26 cellular contexts compared by ENCODE assay signal in the genomic region with DNA sequence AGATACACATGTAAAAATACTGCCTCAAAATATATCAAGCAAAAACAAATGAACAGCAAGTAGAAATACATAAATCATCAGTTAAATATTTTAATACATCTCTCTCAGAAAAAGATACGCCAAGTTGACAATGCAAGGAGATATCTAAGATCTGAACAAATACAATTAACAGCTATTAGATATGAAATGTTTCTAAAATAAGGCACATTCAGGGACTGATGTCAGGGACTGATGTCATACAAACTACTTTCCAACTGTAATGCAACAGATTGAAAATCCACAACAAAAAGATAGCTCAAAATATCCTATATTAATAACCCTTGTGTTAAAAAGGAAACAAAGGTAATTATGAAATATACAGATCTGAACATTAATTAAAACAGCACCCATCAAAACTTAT.
"Had no signal": no experiment of that assay in that cellular context is flagged by ENCODE, and none has a peak within 500 bp of the region (broad histone marks: within the 10 kb centered on the region; RNA-seq: fewer than 3 reads in every experiment).

No MANE protein-coding gene starts in this region.

- H3K4me3 ChIP-seq: dorsolateral prefrontal cortex, hepatocyte, lower lobe of right lung, spleen, transverse colon had no signal

- H3K27ac ChIP-seq: dorsolateral prefrontal cortex, epithelial cell of prostate, hepatocyte, lower lobe of right lung, spleen, transverse colon had no signal

- H3K27me3 Mint-ChIP-seq: activated B cell treated with CpG ODN at 0.5 μM for 24 hours; activated CD4-positive, alpha-beta memory T cell treated with anti-CD3 and anti-CD28 coated beads, Interleukin-2, amount 10 ng/mL, durations not matched to agents 7 days and 5 days; activated naive CD8-positive, alpha-beta T cell treated with anti-CD3 and anti-CD28 coated beads, Interleukin-2, amount 50 U/mL, for 24 hours; brain; stimulated activated naive CD8-positive, alpha-beta T cell treated with anti-CD3 and anti-CD28 coated beads, Interleukin-15, Interleukin-2, amounts not matched to agents 100 ng/mL and 50 ng/mL, for 24 hours had no signal

- ATAC-seq: activated naive CD8-positive, alpha-beta T cell treated with anti-CD3 and anti-CD28 coated beads, Interleukin-2, amount 50 U/mL, for 24 hours; activated T-cell treated with anti-CD3 and anti-CD28 coated beads, Interleukin-2, amount 50 U/mL, for 4 hours; left colon; lower lobe of right lung had no signal

- DNase-seq: activated B cell treated with CpG ODN at 0.5 μM for 24 hours; activated CD4-positive, alpha-beta memory T cell treated with anti-CD3 and anti-CD28 coated beads, Interleukin-2, amount 10 ng/mL, durations not matched to agents 7 days and 5 days; activated CD4-positive, alpha-beta T cell treated with anti-CD3 and anti-CD28 coated beads for 4 hours; activated CD8-positive, alpha-beta memory T cell treated with anti-CD3 and anti-CD28 coated beads, Interleukin-2, amount 50 U/mL, for 4 hours; activated gamma-delta T cell; activated naive CD8-positive, alpha-beta T cell treated with anti-CD3 and anti-CD28 coated beads, Interleukin-2, amount 50 U/mL, for 24 hours; activated T-cell treated with anti-CD3 and anti-CD28 coated beads, Interleukin-2, amount 50 U/mL, for 4 hours; anterior cingulate cortex; caudate nucleus; dorsolateral prefrontal cortex; endodermal cell; foreskin fibroblast; islet precursor cell; left colon; lower lobe of right lung; nephron progenitor cell; nucleus accumbens; posterior cingulate gyrus; retina; spleen; stimulated activated CD8-positive, alpha-beta memory T cell treated with anti-CD3 and anti-CD28 coated beads, Interleukin-4, amount 100 ng/mL, for 48 hours; transverse colon had no signal

- H3K9me3 Mint-ChIP-seq: activated B cell treated with CpG ODN at 0.5 μM for 24 hours; activated CD4-positive, alpha-beta memory T cell treated with anti-CD3 and anti-CD28 coated beads, Interleukin-2, amount 10 ng/mL, durations not matched to agents 7 days and 5 days; activated T-cell treated with anti-CD3 and anti-CD28 coated beads, Interleukin-2, amount 50 U/mL, for 4 hours had no signal

- H3K27me3 ChIP-seq: dorsolateral prefrontal cortex, hepatocyte, spleen, transverse colon had no signal

- H3K4me3 Mint-ChIP-seq: activated B cell treated with CpG ODN at 0.5 μM for 24 hours; activated CD4-positive, alpha-beta memory T cell treated with anti-CD3 and anti-CD28 coated beads, Interleukin-2, amount 10 ng/mL, durations not matched to agents 7 days and 5 days; activated naive CD8-positive, alpha-beta T cell treated with anti-CD3 and anti-CD28 coated beads, Interleukin-2, amount 50 U/mL, for 24 hours; activated T-cell treated with anti-CD3 and anti-CD28 coated beads, Interleukin-2, amount 50 U/mL, for 4 hours; brain; endodermal cell; nephron progenitor cell; stimulated activated naive CD8-positive, alpha-beta T cell treated with anti-CD3 and anti-CD28 coated beads, Interleukin-15, Interleukin-2, amounts not matched to agents 100 ng/mL and 50 ng/mL, for 24 hours had no signal

- H3K4me1 Mint-ChIP-seq: endodermal cell, nephron progenitor cell had no signal

- H3K36me3 ChIP-seq: lower lobe of right lung, transverse colon had no signal

- H3K9me3 ChIP-seq: lower lobe of right lung, spleen, transverse colon had no signal

- H3K4me1 ChIP-seq: lower lobe of right lung, transverse colon had no signal

- H3K27ac Mint-ChIP-seq: activated B cell treated with CpG ODN at 0.5 μM for 24 hours; activated CD4-positive, alpha-beta memory T cell treated with anti-CD3 and anti-CD28 coated beads, Interleukin-2, amount 10 ng/mL, durations not matched to agents 7 days and 5 days; activated naive CD8-positive, alpha-beta T cell treated with anti-CD3 and anti-CD28 coated beads, Interleukin-2, amount 50 U/mL, for 24 hours; brain; endodermal cell; nephron progenitor cell; stimulated activated naive CD8-positive, alpha-beta T cell treated with anti-CD3 and anti-CD28 coated beads, Interleukin-15, Interleukin-2, amounts not matched to agents 100 ng/mL and 50 ng/mL, for 24 hours had no signal
